1 cellular context compared by ENCODE assay signal in the genomic region with DNA sequence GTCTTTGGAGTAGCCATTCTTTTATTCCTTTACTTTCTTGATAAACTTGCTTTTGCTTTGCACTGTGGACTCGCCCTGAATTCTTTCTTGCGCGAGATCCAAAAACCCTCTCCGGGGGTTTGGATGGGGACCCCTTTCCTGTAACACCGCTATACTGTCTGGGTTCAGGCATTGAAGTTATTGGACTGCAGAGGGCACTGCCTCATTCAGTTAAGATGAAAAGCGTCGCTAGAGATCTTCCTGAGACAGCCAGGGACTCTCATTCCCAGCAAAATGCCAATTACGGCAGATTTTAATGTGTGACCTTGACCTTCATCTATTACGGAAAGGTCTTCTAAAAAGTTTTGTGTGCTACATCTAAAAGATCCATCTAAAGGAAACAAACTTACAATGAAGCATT.
A peak's percentile ranks its signal among the peaks of the same experiment; 100 is the strongest.
TF ChIP-seq lines count a peak whose summit lies in the region.

No MANE protein-coding gene starts in this region.

TF ChIP-seq in HepG2, 621 proteins besides CTCF, POLR2A, EP300 and RAD21:
- TF ChIP-seq, protein P1, sequence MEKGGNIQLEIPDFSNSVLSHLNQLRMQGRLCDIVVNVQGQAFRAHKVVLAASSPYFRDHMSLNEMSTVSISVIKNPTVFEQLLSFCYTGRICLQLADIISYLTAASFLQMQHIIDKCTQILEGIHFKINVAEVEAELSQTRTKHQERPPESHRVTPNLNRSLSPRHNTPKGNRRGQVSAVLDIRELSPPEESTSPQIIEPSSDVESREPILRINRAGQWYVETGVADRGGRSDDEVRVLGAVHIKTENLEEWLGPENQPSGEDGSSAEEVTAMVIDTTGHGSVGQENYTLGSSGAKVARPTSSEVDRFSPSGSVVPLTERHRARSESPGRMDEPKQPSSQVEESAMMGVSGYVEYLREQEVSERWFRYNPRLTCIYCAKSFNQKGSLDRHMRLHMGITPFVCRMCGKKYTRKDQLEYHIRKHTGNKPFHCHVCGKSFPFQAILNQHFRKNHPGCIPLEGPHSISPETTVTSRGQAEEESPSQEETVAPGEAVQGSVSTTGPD (CRISPR knock-in tag; IDR thresholded peaks at IDR 0.05), result no peak
- TF ChIP-seq FOXA1 (IDR thresholded peaks at IDR 0.05) (no peak), FOXA1 (CRISPR knock-in tag; IDR thresholded peaks at IDR 0.05) (no peak), ZFP90 (CRISPR knock-in tag; IDR thresholded peaks at IDR 0.05; ENCODE audit: borderline replicate concordance) (no peak), STAG1 (CRISPR knock-in tag; IDR thresholded peaks at IDR 0.05) (0 out of 2 replicates have a peak, but pooled peaks have one; percentile 9), ZFX (CRISPR knock-in tag; IDR thresholded peaks at IDR 0.05; ENCODE audit: low read depth) (no peak)
